1 cellular context compared by ENCODE assay signal in the genomic region with DNA sequence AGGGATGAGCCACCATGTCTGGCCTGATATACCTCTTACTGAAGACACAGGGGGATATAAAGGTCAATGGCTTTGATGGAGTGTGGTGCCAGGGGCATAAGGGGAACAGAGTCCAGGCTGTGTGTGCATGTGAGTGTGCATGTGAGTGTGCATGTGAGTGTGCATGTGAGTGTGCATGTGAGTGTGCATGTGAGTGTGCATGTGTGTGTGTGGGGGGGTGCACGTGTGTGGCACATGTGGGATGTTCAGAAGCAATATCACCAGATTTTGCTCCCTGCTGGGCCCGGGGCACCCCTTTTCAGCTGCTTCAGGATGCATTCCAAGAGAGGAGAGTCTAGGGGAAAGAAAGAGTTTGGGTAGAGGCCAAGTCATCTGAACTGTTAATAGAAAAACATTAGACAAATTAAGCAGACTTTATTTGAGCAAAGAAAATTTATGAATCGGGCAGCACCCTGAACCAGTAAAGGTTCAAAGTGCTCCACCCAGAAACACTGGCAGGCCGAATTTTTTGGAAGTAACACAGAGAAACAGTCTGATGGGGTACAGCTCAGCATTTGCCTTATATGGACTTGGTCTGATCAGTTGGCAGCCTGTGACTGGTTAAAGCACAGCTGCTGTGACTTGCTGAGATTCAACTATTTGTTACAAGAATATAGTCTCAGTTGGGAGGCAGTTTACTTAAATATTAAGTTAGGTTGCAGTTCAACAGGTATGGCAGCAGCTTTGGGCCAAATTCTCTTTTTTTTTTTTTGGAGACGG.
TF ChIP-seq lines count a peak whose summit lies in the region.

No MANE protein-coding gene starts in this region.

TF ChIP-seq in HepG2, 621 proteins besides CTCF, POLR2A, EP300 and RAD21:
- TF ChIP-seq, protein P1, sequence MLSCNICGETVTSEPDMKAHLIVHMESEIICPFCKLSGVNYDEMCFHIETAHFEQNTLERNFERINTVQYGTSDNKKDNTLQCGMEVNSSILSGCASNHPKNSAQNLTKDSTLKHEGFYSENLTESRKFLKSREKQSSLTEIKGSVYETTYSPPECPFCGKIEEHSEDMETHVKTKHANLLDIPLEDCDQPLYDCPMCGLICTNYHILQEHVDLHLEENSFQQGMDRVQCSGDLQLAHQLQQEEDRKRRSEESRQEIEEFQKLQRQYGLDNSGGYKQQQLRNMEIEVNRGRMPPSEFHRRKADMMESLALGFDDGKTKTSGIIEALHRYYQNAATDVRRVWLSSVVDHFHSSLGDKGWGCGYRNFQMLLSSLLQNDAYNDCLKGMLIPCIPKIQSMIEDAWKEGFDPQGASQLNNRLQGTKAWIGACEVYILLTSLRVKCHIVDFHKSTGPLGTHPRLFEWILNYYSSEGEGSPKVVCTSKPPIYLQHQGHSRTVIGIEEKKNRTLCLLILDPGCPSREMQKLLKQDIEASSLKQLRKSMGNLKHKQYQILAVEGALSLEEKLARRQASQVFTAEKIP (CRISPR knock-in tag; IDR thresholded peaks at IDR 0.05; ENCODE audit: borderline replicate concordance), result no peak
- TF ChIP-seq, protein P2, sequence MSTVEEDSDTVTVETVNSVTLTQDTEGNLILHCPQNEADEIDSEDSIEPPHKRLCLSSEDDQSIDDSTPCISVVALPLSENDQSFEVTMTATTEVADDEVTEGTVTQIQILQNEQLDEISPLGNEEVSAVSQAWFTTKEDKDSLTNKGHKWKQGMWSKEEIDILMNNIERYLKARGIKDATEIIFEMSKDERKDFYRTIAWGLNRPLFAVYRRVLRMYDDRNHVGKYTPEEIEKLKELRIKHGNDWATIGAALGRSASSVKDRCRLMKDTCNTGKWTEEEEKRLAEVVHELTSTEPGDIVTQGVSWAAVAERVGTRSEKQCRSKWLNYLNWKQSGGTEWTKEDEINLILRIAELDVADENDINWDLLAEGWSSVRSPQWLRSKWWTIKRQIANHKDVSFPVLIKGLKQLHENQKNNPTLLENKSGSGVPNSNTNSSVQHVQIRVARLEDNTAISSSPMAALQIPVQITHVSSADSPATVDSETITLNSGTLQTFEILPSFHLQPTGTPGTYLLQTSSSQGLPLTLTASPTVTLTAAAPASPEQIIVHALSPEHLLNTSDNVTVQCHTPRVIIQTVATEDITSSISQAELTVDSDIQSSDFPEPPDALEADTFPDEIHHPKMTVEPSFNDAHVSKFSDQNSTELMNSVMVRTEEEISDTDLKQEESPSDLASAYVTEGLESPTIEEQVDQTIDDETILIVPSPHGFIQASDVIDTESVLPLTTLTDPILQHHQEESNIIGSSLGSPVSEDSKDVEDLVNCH (CRISPR knock-in tag; IDR thresholded peaks at IDR 0.05), result no peak
- TF ChIP-seq, protein P3, sequence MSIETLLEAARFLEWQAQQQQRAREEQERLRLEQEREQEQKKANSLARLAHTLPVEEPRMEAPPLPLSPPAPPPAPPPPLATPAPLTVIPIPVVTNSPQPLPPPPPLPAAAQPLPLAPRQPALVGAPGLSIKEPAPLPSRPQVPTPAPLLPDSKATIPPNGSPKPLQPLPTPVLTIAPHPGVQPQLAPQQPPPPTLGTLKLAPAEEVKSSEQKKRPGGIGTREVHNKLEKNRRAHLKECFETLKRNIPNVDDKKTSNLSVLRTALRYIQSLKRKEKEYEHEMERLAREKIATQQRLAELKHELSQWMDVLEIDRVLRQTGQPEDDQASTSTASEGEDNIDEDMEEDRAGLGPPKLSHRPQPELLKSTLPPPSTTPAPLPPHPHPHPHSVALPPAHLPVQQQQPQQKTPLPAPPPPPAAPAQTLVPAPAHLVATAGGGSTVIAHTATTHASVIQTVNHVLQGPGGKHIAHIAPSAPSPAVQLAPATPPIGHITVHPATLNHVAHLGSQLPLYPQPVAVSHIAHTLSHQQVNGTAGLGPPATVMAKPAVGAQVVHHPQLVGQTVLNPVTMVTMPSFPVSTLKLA (IDR thresholded peaks at IDR 0.05), result peak; percentile 80
- peak; percentile 44 for TF ChIP-seq ASH2L (IDR thresholded peaks at IDR 0.05; ENCODE audit: insufficient read length, low read depth, low read length)
- peak; percentile 76; the same call in 1 of the 2 replicates for TF ChIP-seq SRF (IDR thresholded peaks at IDR 0.05; ENCODE audit: low read depth, low read length)
- TF ChIP-seq, protein P4, sequence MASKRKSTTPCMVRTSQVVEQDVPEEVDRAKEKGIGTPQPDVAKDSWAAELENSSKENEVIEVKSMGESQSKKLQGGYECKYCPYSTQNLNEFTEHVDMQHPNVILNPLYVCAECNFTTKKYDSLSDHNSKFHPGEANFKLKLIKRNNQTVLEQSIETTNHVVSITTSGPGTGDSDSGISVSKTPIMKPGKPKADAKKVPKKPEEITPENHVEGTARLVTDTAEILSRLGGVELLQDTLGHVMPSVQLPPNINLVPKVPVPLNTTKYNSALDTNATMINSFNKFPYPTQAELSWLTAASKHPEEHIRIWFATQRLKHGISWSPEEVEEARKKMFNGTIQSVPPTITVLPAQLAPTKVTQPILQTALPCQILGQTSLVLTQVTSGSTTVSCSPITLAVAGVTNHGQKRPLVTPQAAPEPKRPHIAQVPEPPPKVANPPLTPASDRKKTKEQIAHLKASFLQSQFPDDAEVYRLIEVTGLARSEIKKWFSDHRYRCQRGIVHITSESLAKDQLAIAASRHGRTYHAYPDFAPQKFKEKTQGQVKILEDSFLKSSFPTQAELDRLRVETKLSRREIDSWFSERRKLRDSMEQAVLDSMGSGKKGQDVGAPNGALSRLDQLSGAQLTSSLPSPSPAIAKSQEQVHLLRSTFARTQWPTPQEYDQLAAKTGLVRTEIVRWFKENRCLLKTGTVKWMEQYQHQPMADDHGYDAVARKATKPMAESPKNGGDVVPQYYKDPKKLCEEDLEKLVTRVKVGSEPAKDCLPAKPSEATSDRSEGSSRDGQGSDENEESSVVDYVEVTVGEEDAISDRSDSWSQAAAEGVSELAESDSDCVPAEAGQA (IDR thresholded peaks at IDR 0.05; ENCODE audit: low read depth), result no peak
- TF ChIP-seq, protein P4 (CRISPR knock-in tag; IDR thresholded peaks at IDR 0.05; ENCODE audit: borderline replicate concordance), result no peak
